In genomic region chr7:151113344-151114150, GRCh38 we compare ENCODE assay signal across 9 cellular contexts. TPM values are rescaled to one million over a fixed set of nuclear protein-coding genes. Genes with fewer than 3 reads are reported as not detected.
DNase-seq lines count a peak whose midpoint lies in the region; ATAC-seq and TF ChIP-seq lines count a peak whose summit lies in the region.
"Had no signal": no experiment of that assay in that cellular context is flagged by ENCODE, and none has a peak within 500 bp of the region (broad histone marks: within the 10 kb centered on the region; RNA-seq: fewer than 3 reads in every experiment).

No MANE protein-coding gene starts in this region.

- H3K9me3 Mint-ChIP-seq in Calu3 (ENCODE audit: low read depth, unreplicated experiment) (no peaks in the 10 kb centered on the region), endodermal cell (no peaks in the 10 kb centered on the region), nephron (no peaks in the 10 kb centered on the region)

- no peak for DNase-seq in Calu3
- DNase-seq in PC-9: peak; percentile 79 to 87
- peak; percentile 88 for DNase-seq in endodermal cell
- no peak for DNase-seq in psoas muscle
- DNase-seq in medulla oblongata (ENCODE audit: extremely low spot score): no peak
- no peak for DNase-seq in putamen (ENCODE audit: low spot score)

- peak overlapping the region; percentile 16; the same call in 1 of the 2 replicates for H3K4me3 ChIP-seq in PC-9
- H3K4me3 ChIP-seq in endodermal cell (ENCODE audit: low read length): peak overlapping the region; percentile 25
- no peak overlapping the region for H3K4me3 ChIP-seq in psoas muscle
- H3K4me3 ChIP-seq: thoracic aorta had no signal

- WGBS in endodermal cell (ENCODE audit: insufficient coverage in 1 of 2, insufficient read length in 1 of 2), 2 experiments: 27 to 46% methylated on average over 10 to 13 of the region's 13 CpGs
- 88 to 91% (median 90%) methylated on average over 13 of the region's 13 CpGs for WGBS in psoas muscle, 3 donors

- no peak overlapping the region for H2AFZ ChIP-seq in PC-9

- H3K9me3 ChIP-seq in PC-9 (ENCODE audit: insufficient read depth, low read depth): no peaks in the 10 kb centered on the region
- H3K9me3 ChIP-seq in endodermal cell (ENCODE audit: control insufficient read depth, low read length): no peaks in the 10 kb centered on the region
- no peaks in the 10 kb centered on the region for H3K9me3 ChIP-seq in psoas muscle
- H3K9me3 ChIP-seq: thoracic aorta had no signal

- ATAC-seq in HG02588 (IDR thresholded peaks at IDR 0.05; ENCODE audit: unreplicated experiment): no peak
- ATAC-seq in psoas muscle: no peak

- H3K4me3 Mint-ChIP-seq in Calu3 (ENCODE audit: low read depth, unreplicated experiment) (peak overlapping the region; percentile 39), endodermal cell (peak overlapping the region; percentile 50), nephron (peak overlapping the region; percentile 75 to 80 (median 79))

- peaks cover 64% of the 10 kb centered on the region for H4K20me1 ChIP-seq in PC-9 (ENCODE audit: insufficient read depth)

- H3K27me3 ChIP-seq in PC-9 (ENCODE audit: insufficient read depth, low read depth) (no peaks in the 10 kb centered on the region), endodermal cell (ENCODE audit: control insufficient read depth, insufficient read depth, low read length, poor library complexity, severe bottlenecking) (no peaks in the 10 kb centered on the region), psoas muscle (ENCODE audit: insufficient read depth in 3 of 3, low read length in 2 of 3) (no peaks in the 10 kb centered on the region)

- intact Hi-C loops in Calu3 (cut with micrococcal nuclease; ENCODE audit: unreplicated experiment): loop anchor here (5.0 kb wide), 1 partner anchor 216 kb away; no protein-coding TSS in a partner anchor
- intact Hi-C loops in PC-9 (cut with micrococcal nuclease; ENCODE audit: unreplicated experiment): loop anchor here (1.0 to 10.0 kb wide), 10 partner anchors 27 to 791 kb away; partner anchors contain the start of genes ABCB8, ABCF2, ACTR3C and AGAP3
- intact Hi-C loops in psoas muscle (cut with DNase I): loop anchor here (5.0 kb wide), 4 partner anchors 81 to 216 kb away; partner anchors contain the start of gene ABCB8 (in 1 of the 2)

- H3K4me1 ChIP-seq in PC-9 (replicated peaks; ENCODE audit: insufficient read depth) (peaks cover 30% of the 10 kb centered on the region), endodermal cell (ENCODE audit: control insufficient read depth, insufficient read depth, low read length) (peaks cover 31% of the 10 kb centered on the region), psoas muscle (no peaks in the 10 kb centered on the region)

- CTCF ChIA-PET in Calu3 (lab: Charles Lee): no interaction called here
- CTCF ChIA-PET in PC-9 (lab: Charles Lee): no interaction called here

- H3K9me2 ChIP-seq in PC-9 (ENCODE audit: insufficient read depth): no peaks in the 10 kb centered on the region

- no TSS peak for BruUV-seq in Calu3 (replicated peaks; lab: Mats Ljungman, UMichigan)
- BruUV-seq in PC-9 (replicated peaks; lab: Mats Ljungman, UMichigan): no TSS peak

- peaks cover 7% of the 10 kb centered on the region for H3K4me1 Mint-ChIP-seq in Calu3 (ENCODE audit: low read depth, unreplicated experiment)
- peaks cover 31% of the 10 kb centered on the region for H3K4me1 Mint-ChIP-seq in endodermal cell
- peaks cover 23% of the 10 kb centered on the region for H3K4me1 Mint-ChIP-seq in nephron

- peak overlapping the region; percentile 77 for H3K27ac ChIP-seq in PC-9
- no peak overlapping the region for H3K27ac ChIP-seq in endodermal cell (ENCODE audit: low read depth, low read length)
- H3K27ac ChIP-seq in psoas muscle: no peak overlapping the region
- H3K27ac ChIP-seq: thoracic aorta had no signal

- H3K27ac Mint-ChIP-seq in Calu3 (ENCODE audit: unreplicated experiment): no peak overlapping the region
- peak overlapping the region; percentile 68 for H3K27ac Mint-ChIP-seq in endodermal cell
- H3K27ac Mint-ChIP-seq in nephron: peak overlapping the region; percentile 71 to 88 (median 78)

- H3K36me3 Mint-ChIP-seq in Calu3 (ENCODE audit: insufficient read depth, unreplicated experiment) (peaks cover 9% of the 10 kb centered on the region), endodermal cell (ENCODE audit: low read depth) (peaks cover 3% of the 10 kb centered on the region), nephron (ENCODE audit: low read depth) (peaks cover 2% of the 10 kb centered on the region)

- POLR2A ChIA-PET in PC-9 (lab: Charles Lee; ENCODE audit: unreplicated experiment): interaction anchor here (0.6 to 1.0 kb wide), 3 partner anchors 85 to 205 kb away, joined by 3 to 6 read pairs (median 4); partner anchors contain the start of gene ABCB8

- no peaks in the 10 kb centered on the region for H3K27me3 Mint-ChIP-seq in Calu3 (ENCODE audit: unreplicated experiment)
- H3K27me3 Mint-ChIP-seq in endodermal cell (ENCODE audit: insufficient read depth): no peaks in the 10 kb centered on the region
- H3K27me3 Mint-ChIP-seq in nephron (ENCODE audit: low read depth): peaks cover 10% of the 10 kb centered on the region

- no peaks in the 10 kb centered on the region for H3K36me3 ChIP-seq in PC-9 (ENCODE audit: low read depth)
- peaks cover 14% of the 10 kb centered on the region for H3K36me3 ChIP-seq in endodermal cell (ENCODE audit: control insufficient read depth, insufficient read depth, low read length)
- peaks cover 0 to 4% of the 10 kb centered on the region in 2 donors for H3K36me3 ChIP-seq in psoas muscle (ENCODE audit: insufficient read depth in 1 of 2, low read depth in 1 of 2)

- peak overlapping the region; percentile 58 for H3K4me2 ChIP-seq in PC-9

- TF ChIP-seq CTCF in Calu3 (IDR thresholded peaks at IDR 0.05; ENCODE audit: unreplicated experiment): no peak
- no peak for TF ChIP-seq CTCF in PC-9 (conservative IDR thresholded peaks at IDR 0.05)
- peak; percentile 18 for TF ChIP-seq CTCF in endodermal cell (conservative IDR thresholded peaks at IDR 0.05)
- TF ChIP-seq CTCF in nephron (IDR thresholded peaks at IDR 0.05; ENCODE audit: unreplicated experiment in 3 of 3): no peak
- no peak for TF ChIP-seq CTCF in psoas muscle (IDR thresholded peaks at IDR 0.05)

- H3K9ac ChIP-seq in endodermal cell (ENCODE audit: extremely low read depth, low read length, poor library complexity, severe bottlenecking): no peak overlapping the region

- H3K79me2 ChIP-seq in PC-9 (ENCODE audit: low read depth): peaks cover 32% of the 10 kb centered on the region

- peaks cover 38% of the 10 kb centered on the region for H3F3A ChIP-seq in PC-9 (ENCODE audit: insufficient read depth, low read depth)

RNA-seq across cellular contexts. Expression of gene AGAP3, which starts 27.3 kb away (rescaled TPM):
- 67.4 and 73.4 TPM in 2 replicates for total RNA-seq in Calu3 (2022)
- 103 TPM in 2 replicates for total RNA-seq in PC-9 (2021)
- 100 to 1,000 TPM; 113 to 116 TPM for total RNA-seq in endodermal cell
- polyA plus RNA-seq in endodermal cell (2013, experiment 1 of 2): 65.6 TPM
- polyA plus RNA-seq in endodermal cell (2013, experiment 2 of 2): 64.1 TPM
- total RNA-seq in psoas muscle: 10 to 100 TPM; 39.3 to 52.2 (median 51.4) TPM
- 10 to 100 TPM; 38.4 to 75.3 (median 44.7) TPM for polyA plus RNA-seq in psoas muscle

RNA-seq across cellular contexts. Expression of gene TMUB1, which starts 30.3 kb away (rescaled TPM):
- 49.9 and 51.2 TPM in 2 replicates for total RNA-seq in Calu3 (2022)
- total RNA-seq in PC-9 (2021): 87.8 and 99.3 TPM in 2 replicates
- 10 to 100 TPM; 48.1 to 52.6 TPM for total RNA-seq in endodermal cell
- 42.7 TPM for polyA plus RNA-seq in endodermal cell (2013, experiment 1 of 2)
- polyA plus RNA-seq in endodermal cell (2013, experiment 2 of 2): 41.2 TPM
- total RNA-seq in psoas muscle: 10 to 100 TPM; 41.7 to 55.5 (median 44.4) TPM
- 100 to 1,000 TPM in 1 of 3 donors, 10 to 100 TPM in 2; 76.9 to 121 (median 85.3) TPM for polyA plus RNA-seq in psoas muscle

RNA-seq across cellular contexts. Expression of gene FASTK, which starts 32.9 kb away (rescaled TPM):
- total RNA-seq in Calu3 (2022): 113 and 121 TPM in 2 replicates
- total RNA-seq in PC-9 (2021): 104 and 126 TPM in 2 replicates
- total RNA-seq in endodermal cell: 10 to 100 TPM; 64.0 to 71.0 TPM
- polyA plus RNA-seq in endodermal cell (2013, experiment 1 of 2): 62.8 TPM
- 53.4 TPM for polyA plus RNA-seq in endodermal cell (2013, experiment 2 of 2)
- 100 to 1,000 TPM in 3 of 4 donors, 10 to 100 TPM in 1; 87.1 to 126 (median 111) TPM for total RNA-seq in psoas muscle
- 100 to 1,000 TPM; 132 to 194 (median 151) TPM for polyA plus RNA-seq in psoas muscle

RNA-seq across cellular contexts. Expression of gene GBX1, which starts 53.9 kb away (rescaled TPM):
- total RNA-seq in Calu3 (2022) (not detected in 2 replicates), PC-9 (2021) (not detected in 2 replicates), endodermal cell (not detected), psoas muscle (1 to 10 TPM in 1 of 4 donors, under 1 TPM in 2, not detected in 1; 0.38 to 1.9 (median 0.91) TPM)
- polyA plus RNA-seq in endodermal cell (2013, experiment 1 of 2): 1.00 TPM
- 0.75 TPM for polyA plus RNA-seq in endodermal cell (2013, experiment 2 of 2)
- polyA plus RNA-seq in psoas muscle: under 1 TPM; 0.07 to 0.93 (median 0.21) TPM
- total RNA-seq: thoracic aorta had no signal

RNA-seq across cellular contexts. Expression of gene SLC4A2, which starts 54.2 kb away (rescaled TPM):
- total RNA-seq in Calu3 (2022) (194 and 209 TPM in 2 replicates), PC-9 (2021) (199 and 245 TPM in 2 replicates), endodermal cell (100 to 1,000 TPM; 265 to 284 TPM), psoas muscle (10 to 100 TPM; 26.5 to 36.0 (median 31.3) TPM)
- polyA plus RNA-seq in endodermal cell (2013, experiment 1 of 2): 88.2 TPM
- polyA plus RNA-seq in endodermal cell (2013, experiment 2 of 2): 83.1 TPM
- 10 to 100 TPM; 26.9 to 39.8 (median 33.5) TPM for polyA plus RNA-seq in psoas muscle

Comparison
In these comparisons a context has a peak if more than half of its experiments do, and no peak if none do; other contexts are left out.
1. DNase-seq: peak in PC-9 (2 of 2) and endodermal cell (single experiment); none in Calu3 (single experiment), psoas muscle (0 of 2), medulla oblongata (single experiment) and putamen (single experiment).
2. Peak in every context shown above with its lines, with median percentiles within 50 percentile points of each other: H3K4me3 Mint-ChIP-seq.